ENCODE assay signal across 33 cellular contexts in the genomic region with DNA sequence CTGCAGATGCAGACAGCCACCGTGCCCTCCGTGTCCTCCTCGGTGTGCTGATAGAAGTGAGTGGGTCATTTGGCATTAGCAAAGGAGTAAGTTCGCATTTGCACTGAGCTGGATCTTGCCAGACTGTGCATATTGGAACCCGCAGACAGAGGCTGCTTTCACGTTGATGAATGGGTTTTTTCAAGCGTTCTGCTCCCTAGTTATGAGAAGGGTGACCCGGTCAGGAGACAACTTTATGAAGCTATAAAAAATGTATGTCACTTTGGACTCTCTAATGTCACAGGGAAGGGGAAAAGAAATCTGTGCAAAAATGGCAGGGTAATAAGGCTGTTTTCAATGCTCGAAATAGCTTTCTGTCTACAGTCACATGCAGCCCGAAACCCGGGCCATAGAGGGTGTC.
"Had no signal": no experiment of that assay in that cellular context is flagged by ENCODE, and none has a peak within 500 bp of the region (broad histone marks: within the 10 kb centered on the region; RNA-seq: fewer than 3 reads in every experiment).

No MANE protein-coding gene starts in this region.

- H3K4me1 Mint-ChIP-seq: central memory CD8-positive, alpha-beta T cell; immature natural killer cell; memory B cell; naive thymus-derived CD4-positive, alpha-beta T cell had no signal

- ATAC-seq: esophagus mucosa; gastroesophageal sphincter; heart right ventricle; left colon; left ventricle myocardium superior; lower lobe of right lung; naive thymus-derived CD4-positive, alpha-beta T cell; sciatic nerve; stimulated activated naive CD8-positive, alpha-beta T cell treated with anti-CD3 and anti-CD28 coated beads, Interleukin-15, Interleukin-2, amounts not matched to agents 100 U/mL and 50 U/mL, for 24 hours had no signal

- H3K9me3 Mint-ChIP-seq: nephron progenitor cell, type B pancreatic cell had no signal

- H3K27me3 Mint-ChIP-seq: central memory CD8-positive, alpha-beta T cell; dendritic cell treated with granulocyte-macrophage colony-stimulating factor and Interleukin-4, amounts not matched to agents 40 ng/mL and 50 ng/mL, for 4 days; memory B cell; type B pancreatic cell had no signal

- H3K36me3 Mint-ChIP-seq: immature natural killer cell; memory B cell; naive thymus-derived CD4-positive, alpha-beta T cell; type B pancreatic cell had no signal

- H3K27ac Mint-ChIP-seq: dendritic cell treated with granulocyte-macrophage colony-stimulating factor and Interleukin-4, amounts not matched to agents 40 ng/mL and 50 ng/mL, for 4 days; immature natural killer cell; memory B cell; naive thymus-derived CD4-positive, alpha-beta T cell; nephron progenitor cell; type B pancreatic cell had no signal

- H3K4me3 Mint-ChIP-seq: central memory CD8-positive, alpha-beta T cell; dendritic cell treated with granulocyte-macrophage colony-stimulating factor and Interleukin-4, amounts not matched to agents 40 ng/mL and 50 ng/mL, for 4 days; endodermal cell; immature natural killer cell; memory B cell; naive thymus-derived CD4-positive, alpha-beta T cell; nephron progenitor cell; type B pancreatic cell had no signal

- DNase-seq: colonic mucosa; effector CD8-positive, alpha-beta T cell; endodermal cell; foreskin fibroblast; glutamatergic neuron; heart right ventricle; hypothalamus; immature natural killer cell; islet precursor cell; kidney glomerular epithelial cell; left colon; left ventricle myocardium superior; lower lobe of right lung; midbrain; naive thymus-derived CD4-positive, alpha-beta T cell; nephron progenitor cell; occipital lobe; ovary; stimulated activated CD4-positive, alpha-beta T cell treated with anti-CD3 and anti-CD28 coated beads, Interleukin-12 subunit alpha, Interleukin-12 subunit beta, amount 100 ng/mL, for 4 hours; stimulated activated CD4-positive, alpha-beta T cell treated with anti-CD3 and anti-CD28 coated beads, Interleukin-1b, Interleukin-23, amount 100 ng/mL, for 48 hours; stimulated activated CD4-positive, alpha-beta T cell treated with anti-CD3 and anti-CD28 coated beads, Interleukin-4, amount 100 ng/mL, for 1 hour; stimulated activated CD8-positive, alpha-beta memory T cell treated with anti-CD3 and anti-CD28 coated beads, Interleukin-4, amount 100 ng/mL, for 48 hours; stimulated activated naive CD8-positive, alpha-beta T cell treated with anti-CD3 and anti-CD28 coated beads, Interleukin-15, Interleukin-2, amounts not matched to agents 100 U/mL and 50 U/mL, for 24 hours; substantia nigra; testis; tibial artery had no signal
